Comparison of ENCODE assay signal across 15 cellular contexts in genomic region chr3:37291275-37291700, GRCh38. TPM values are rescaled to one million over a fixed set of nuclear protein-coding genes. Genes with fewer than 3 reads are reported as not detected.
DNase-seq lines count a peak whose midpoint lies in the region; ATAC-seq and TF ChIP-seq lines count a peak whose summit lies in the region.
"Had no signal": no experiment of that assay in that cellular context is flagged by ENCODE, and none has a peak within 500 bp of the region (broad histone marks: within the 10 kb centered on the region; RNA-seq: fewer than 3 reads in every experiment).

No MANE protein-coding gene starts in this region.

- no peaks in the 10 kb centered on the region for H3K9me3 ChIP-seq in testis
- H3K9me3 ChIP-seq: thyroid gland had no signal

- H3K27ac Mint-ChIP-seq in GM23338, result peak overlapping the region; percentile 18; the same call in 1 of the 2 replicates
- H3K27ac Mint-ChIP-seq in activated CD4-positive, alpha-beta memory T cell treated with anti-CD3 and anti-CD28 coated beads, Interleukin-2, amount 10 ng/mL, durations not matched to agents 7 days and 5 days, result no peak overlapping the region

- H3K27ac ChIP-seq in GM23338 (ENCODE audit: low read depth) (peak overlapping the region; percentile 8; the same call in 1 of the 2 replicates), testis (no peak overlapping the region)
- H3K27ac ChIP-seq: parathyroid adenoma, PC-9, thyroid gland had no signal

- intact Hi-C loops in testis (cut with DNase I; ENCODE audit: low total_unique reads), result no loop called here

- no peaks in the 10 kb centered on the region for H3K9me3 Mint-ChIP-seq in GM23338
- no peaks in the 10 kb centered on the region for H3K9me3 Mint-ChIP-seq in activated CD4-positive, alpha-beta memory T cell treated with anti-CD3 and anti-CD28 coated beads, Interleukin-2, amount 10 ng/mL, durations not matched to agents 7 days and 5 days
- H3K9me3 Mint-ChIP-seq: WTC11 had no signal

- POLR2A ChIA-PET in activated CD4-positive, alpha-beta memory T cell treated with anti-CD3 and anti-CD28 coated beads, Interleukin-2, amount 10 ng/mL, durations not matched to agents 7 days and 5 days (lab: Charles Lee), result no interaction called here

- no peak overlapping the region for H3K4me2 ChIP-seq in GM23338
- H3K4me2 ChIP-seq: PC-9 had no signal

- H3K27me3 ChIP-seq in GM23338 (ENCODE audit: insufficient read depth) (no peaks in the 10 kb centered on the region), testis (no peaks in the 10 kb centered on the region)
- H3K27me3 ChIP-seq: thyroid gland had no signal

- H3K4me3 ChIP-seq in GM23338, result no peak overlapping the region
- H3K4me3 ChIP-seq in fibroblast of mammary gland (ENCODE audit: control insufficient read depth, low read depth, low read length), result no peak overlapping the region
- no peak overlapping the region for H3K4me3 ChIP-seq in testis
- H3K4me3 ChIP-seq: PC-9, thyroid gland had no signal

- in situ Hi-C loops in SK-MEL-5 (cut with HindIII; ENCODE audit: low pct_unique_long_range_greater_than_20kb, low sequenced_read_pairs), result no loop called here

- H3K27me3 Mint-ChIP-seq in GM23338 (ENCODE audit: insufficient read depth, low read depth, poor library complexity), result peaks cover 4% of the 10 kb centered on the region
- no peaks in the 10 kb centered on the region for H3K27me3 Mint-ChIP-seq in activated CD4-positive, alpha-beta memory T cell treated with anti-CD3 and anti-CD28 coated beads, Interleukin-2, amount 10 ng/mL, durations not matched to agents 7 days and 5 days

- no peaks in the 10 kb centered on the region for H3K79me2 ChIP-seq in GM23338 (replicated peaks; ENCODE audit: insufficient read depth)

- H4K20me1 ChIP-seq in GM23338 (replicated peaks; ENCODE audit: insufficient read depth), result no peaks in the 10 kb centered on the region

- H3F3A ChIP-seq in GM23338 (replicated peaks; ENCODE audit: low read depth), result no peaks in the 10 kb centered on the region

- peaks cover 29% of the 10 kb centered on the region for H3K36me3 Mint-ChIP-seq in GM23338 (ENCODE audit: low read depth)
- peaks cover 39% of the 10 kb centered on the region for H3K36me3 Mint-ChIP-seq in activated CD4-positive, alpha-beta memory T cell treated with anti-CD3 and anti-CD28 coated beads, Interleukin-2, amount 10 ng/mL, durations not matched to agents 7 days and 5 days (ENCODE audit: low read depth)

- no peak overlapping the region for H2AFZ ChIP-seq in GM23338
- H2AFZ ChIP-seq: parathyroid adenoma, PC-9 had no signal

- peaks cover 3% of the 10 kb centered on the region; the same call in 1 of the 2 replicates for H3K4me1 ChIP-seq in GM23338 (ENCODE audit: insufficient read depth)
- no peaks in the 10 kb centered on the region for H3K4me1 ChIP-seq in testis
- H3K4me1 ChIP-seq: parathyroid adenoma, thyroid gland had no signal

- 33 to 49% methylated on average over 1 of the region's 1 CpG for WGBS in testis, 2 donors

- no peaks in the 10 kb centered on the region for H3K9me2 ChIP-seq in GM23338 (ENCODE audit: insufficient read depth)

- no peak for TF ChIP-seq POLR2A in testis (IDR thresholded peaks at IDR 0.05)

- CTCF ChIA-PET in activated CD4-positive, alpha-beta memory T cell treated with anti-CD3 and anti-CD28 coated beads, Interleukin-2, amount 10 ng/mL, durations not matched to agents 7 days and 5 days (lab: Charles Lee), result interaction anchor here (0.7 kb wide), 1 partner anchor 17 kb away, joined by 3 read pairs; no protein-coding TSS in a partner anchor

- peaks cover 18% of the 10 kb centered on the region for H3K4me1 Mint-ChIP-seq in GM23338
- H3K4me1 Mint-ChIP-seq in activated CD4-positive, alpha-beta memory T cell treated with anti-CD3 and anti-CD28 coated beads, Interleukin-2, amount 10 ng/mL, durations not matched to agents 7 days and 5 days, result peaks cover 22% of the 10 kb centered on the region

- TF ChIP-seq CTCF in GM23338 (conservative IDR thresholded peaks at IDR 0.05; ENCODE audit: low read depth in 2 of 2) (no peak), fibroblast of mammary gland (conservative IDR thresholded peaks at IDR 0.05; ENCODE audit: control insufficient read depth, insufficient read depth, low read depth, low read length) (no peak), testis (IDR thresholded peaks at IDR 0.05) (no peak)

- peak; percentile 49; the same call in 2 of the 3 replicates for ATAC-seq in GM23338

- peaks cover 18% of the 10 kb centered on the region for H3K36me3 ChIP-seq in GM23338 (ENCODE audit: insufficient read depth)
- no peaks in the 10 kb centered on the region for H3K36me3 ChIP-seq in testis (ENCODE audit: low read depth, missing control alignments)

- no peak overlapping the region for H3K4me3 Mint-ChIP-seq in GM23338
- no peak overlapping the region for H3K4me3 Mint-ChIP-seq in activated CD4-positive, alpha-beta memory T cell treated with anti-CD3 and anti-CD28 coated beads, Interleukin-2, amount 10 ng/mL, durations not matched to agents 7 days and 5 days
- H3K4me3 Mint-ChIP-seq: WTC11 had no signal

- no peak for DNase-seq in GM23338 (ENCODE audit: low spot score)
- peak; percentile 71 for DNase-seq in SK-MEL-5 (ENCODE audit: low read depth, low spot score)
- DNase-seq in fibroblast of mammary gland (ENCODE audit: low read depth), result peak; percentile 86
- peak; percentile 52 for DNase-seq in renal cortical epithelial cell (ENCODE audit: low read depth)
- no peak for DNase-seq in testis
- no peak for DNase-seq in 8988T
- no peak for DNase-seq in NCI-H1694 (lab: John Stamatoyannopoulos, UW)
- no peak for DNase-seq in activated CD4-positive, alpha-beta memory T cell treated with anti-CD3 and anti-CD28 coated beads, Interleukin-2, amount 10 ng/mL, durations not matched to agents 7 days and 5 days
- DNase-seq: activated effector memory CD4-positive, alpha-beta T cell treated with anti-CD3 and anti-CD28 coated beads, Interleukin-2, amount 50 U/mL, for 16 hours; left cardiac atrium; NCI-H187 treated with DMSO at 0.1 percent for 48 hours; PC-9; thyroid gland had no signal

TF ChIP-seq in GM23338, 12 proteins besides CTCF, POLR2A, EP300 and RAD21 (continues in another document):
- TF ChIP-seq ZNF114 (CRISPR knock-in tag; IDR thresholded peaks at IDR 0.05), result no peak
- no peak for TF ChIP-seq EZH2phosphoT487 (IDR thresholded peaks at IDR 0.05; ENCODE audit: unreplicated experiment)
- no peak for TF ChIP-seq REST (IDR thresholded peaks at IDR 0.05; ENCODE audit: unreplicated experiment)
- TF ChIP-seq POLR2AphosphoS5 (IDR thresholded peaks at IDR 0.05; ENCODE audit: low read depth), result no peak
- TF ChIP-seq CREB1 (CRISPR knock-in tag; IDR thresholded peaks at IDR 0.05; ENCODE audit: low read depth), result no peak
- TF ChIP-seq STAT1 (IDR thresholded peaks at IDR 0.05; ENCODE audit: unreplicated experiment), result no peak
- TF ChIP-seq JUNB (IDR thresholded peaks at IDR 0.05; ENCODE audit: unreplicated experiment), result no peak
- no peak for TF ChIP-seq NANOG (IDR thresholded peaks at IDR 0.05; ENCODE audit: borderline replicate concordance)

RNA-seq across cellular contexts. Expression of gene GOLGA4, which starts 48.2 kb away (rescaled TPM):
- 97.8 and 116 TPM in 2 replicates for total RNA-seq in GM23338 (2014; rRNA removed; shearing (Covaris generic))
- polyA plus RNA-seq in GM23338 (2016; fragmentation: Nextera tagmentation; extraction: Ambion mirVana) (96.3 and 136 TPM in 2 replicates), testis (ENCODE audit: insufficient read depth, low read depth, low replicate concordance) (17.4 TPM)
- total RNA-seq in SK-MEL-5 (2014; rRNA removed; shearing (Covaris generic)), result 83.4 and 98.9 TPM in 2 replicates
- 39.7 and 54.0 TPM in 2 replicates for polyA plus RNA-seq in SK-MEL-5 (2015; cell fraction: cytosol; rRNA removed)
- polyA plus RNA-seq in SK-MEL-5 (2015; cell fraction: nucleus; rRNA removed), result 44.0 and 44.3 TPM in 2 replicates
- total RNA-seq in renal cortical epithelial cell (48.8 and 100.0 TPM in 2 replicates), testis (100 to 1,000 TPM; 124 to 152 TPM)
- total RNA-seq in activated CD4-positive, alpha-beta memory T cell treated with anti-CD3 and anti-CD28 coated beads, Interleukin-2, amount 10 ng/mL, durations not matched to agents 7 days and 5 days, result 10 to 100 TPM; 37.7 to 38.4 TPM

Comparison
In these comparisons a context has a peak if more than half of its experiments do, and no peak if none do; other contexts are left out.
1. DNase-seq: peak in SK-MEL-5 (single experiment), fibroblast of mammary gland (single experiment) and renal cortical epithelial cell (single experiment); none in GM23338 (single experiment), testis (single experiment), 8988T (single experiment), NCI-H1694 (single experiment) and activated CD4-positive, alpha-beta memory T cell treated with anti-CD3 and anti-CD28 coated beads, Interleukin-2, amount 10 ng/mL, durations not matched to agents 7 days and 5 days (single experiment).